ENCODE assay signal across 9 cellular contexts in the genomic region with DNA sequence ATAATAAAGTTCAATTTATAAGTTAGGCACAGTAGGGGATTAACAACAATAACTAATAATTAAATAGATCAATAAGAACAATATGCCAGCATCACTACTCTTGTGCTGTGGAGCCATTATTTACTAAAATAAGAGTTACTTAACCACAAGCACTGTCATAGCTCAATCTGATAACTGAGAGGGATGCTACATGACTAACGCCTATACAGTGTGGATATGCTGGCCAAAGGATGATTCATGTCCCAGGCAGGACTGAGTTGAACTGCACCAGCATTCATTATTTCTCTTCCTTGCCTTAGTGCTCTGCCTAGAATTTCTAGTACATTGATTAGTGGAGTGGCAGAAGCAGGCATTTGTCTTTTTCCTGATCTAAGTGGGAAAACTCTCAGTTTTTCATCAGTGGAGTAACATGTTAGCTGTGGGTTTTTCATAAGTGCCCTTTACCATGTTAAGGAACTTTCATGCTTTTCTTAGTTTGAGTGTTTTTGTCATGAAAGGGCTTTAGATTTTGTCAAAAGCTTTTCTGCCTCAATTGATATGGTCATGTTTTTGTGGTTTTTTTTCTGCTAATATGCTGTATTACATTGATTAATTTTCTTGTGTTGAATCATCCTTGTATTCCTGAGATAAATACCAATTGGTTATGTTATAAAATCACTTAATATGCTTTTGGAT. TPM values are rescaled to one million over a fixed set of nuclear protein-coding genes. Genes with fewer than 3 reads are reported as not detected.
DNase-seq lines count a peak whose midpoint lies in the region; ATAC-seq and TF ChIP-seq lines count a peak whose summit lies in the region.
"Had no signal": no experiment of that assay in that cellular context is flagged by ENCODE, and none has a peak within 500 bp of the region (broad histone marks: within the 10 kb centered on the region; RNA-seq: fewer than 3 reads in every experiment).

No MANE protein-coding gene starts in this region.

- H3K4ac ChIP-seq in trophoblast cell (ENCODE audit: low read depth, low read length): no peak overlapping the region

- no peaks in the 10 kb centered on the region for H3K4me1 ChIP-seq in trophoblast cell (ENCODE audit: control insufficient read depth in 1 of 2, insufficient read depth in 2 of 2, low read length in 2 of 2)
- H3K4me1 ChIP-seq in prostate gland (replicated peaks): no peaks in the 10 kb centered on the region
- H3K4me1 ChIP-seq: tibial nerve had no signal

- DNase-seq in GM04503 (ENCODE audit: low read depth) (peak; percentile 79), NCI-H446 treated with DMSO at 0.1 percent for 48 hours (lab: John Stamatoyannopoulos, UW) (peak; percentile 33), choroid plexus epithelial cell (ENCODE audit: low read depth) (peak; percentile 95), trophoblast cell (peak; percentile 81 to 91), prostate gland (ENCODE audit: low spot score) (no peak)
- DNase-seq: activated gamma-delta T cell treated with Interleukin-2 at 50 U/mL for 16 hours had no signal

- no peak for TF ChIP-seq POLR2A in prostate gland (IDR thresholded peaks at IDR 0.05)

- H3K18ac ChIP-seq in trophoblast cell (ENCODE audit: low read length): no peak overlapping the region

- H3K79me1 ChIP-seq in trophoblast cell (ENCODE audit: low read length): no peaks in the 10 kb centered on the region

- H3K79me2 ChIP-seq in trophoblast cell (ENCODE audit: control insufficient read depth, insufficient read depth, low read length, poor library complexity): no peaks in the 10 kb centered on the region

- H3K9me3 ChIP-seq in trophoblast cell (ENCODE audit: insufficient read depth, low read depth, low read length) (no peaks in the 10 kb centered on the region), prostate gland (no peaks in the 10 kb centered on the region)

- H4K8ac ChIP-seq in trophoblast cell (ENCODE audit: low read depth, low read length): no peak overlapping the region

- H4K91ac ChIP-seq in trophoblast cell (ENCODE audit: low read depth, low read length): no peak overlapping the region

- H3K27me3 ChIP-seq in trophoblast cell (ENCODE audit: insufficient read depth, low read length) (no peaks in the 10 kb centered on the region), prostate gland (replicated peaks; ENCODE audit: insufficient read depth) (no peaks in the 10 kb centered on the region)
- H3K27me3 ChIP-seq: tibial nerve had no signal

- H3K14ac ChIP-seq in trophoblast cell (ENCODE audit: low read length): no peak overlapping the region

- H3K4me3 ChIP-seq in choroid plexus epithelial cell (ENCODE audit: low read depth, low read length): no peak overlapping the region
- H3K4me3 ChIP-seq in trophoblast cell (ENCODE audit: low read depth, low read length): no peak overlapping the region
- no peak overlapping the region for H3K4me3 ChIP-seq in prostate gland
- H3K4me3 ChIP-seq: tibial nerve had no signal

- TF ChIP-seq CTCF in choroid plexus epithelial cell (conservative IDR thresholded peaks at IDR 0.05; ENCODE audit: low read depth, low read length) (no peak), prostate gland (IDR thresholded peaks at IDR 0.05) (no peak)

- H2AK5ac ChIP-seq in trophoblast cell (ENCODE audit: low read length): no peak overlapping the region

- no peak overlapping the region for H2AFZ ChIP-seq in trophoblast cell (ENCODE audit: insufficient read depth, low read length, poor library complexity)

- H3K9ac ChIP-seq in trophoblast cell (ENCODE audit: low read length): no peak overlapping the region

- peaks cover 0 to 2% of the 10 kb centered on the region in 2 experiments for H3K36me3 ChIP-seq in trophoblast cell (ENCODE audit: control insufficient read depth in 1 of 2, insufficient read depth in 2 of 2, low read length in 2 of 2)
- no peaks in the 10 kb centered on the region for H3K36me3 ChIP-seq in prostate gland

- no peak overlapping the region for H4K12ac ChIP-seq in trophoblast cell (ENCODE audit: low read depth, low read length)

- no peak overlapping the region for H2BK5ac ChIP-seq in trophoblast cell (ENCODE audit: low read depth, low read length, poor library complexity)

- WGBS in trophoblast cell (ENCODE audit: extremely low coverage, insufficient coverage, insufficient read length): no CpG with 5 or more reads among the region's 1 CpG
- 83% methylated on average over 1 of the region's 1 CpG for WGBS in prostate gland

- intact Hi-C loops in prostate gland (cut with DNase I): no loop called here

- no peak overlapping the region for H3K4me2 ChIP-seq in trophoblast cell (ENCODE audit: low read length)

- no peak overlapping the region for H2BK120ac ChIP-seq in trophoblast cell (ENCODE audit: insufficient read depth, low read length, poor library complexity)

- H2BK12ac ChIP-seq in trophoblast cell (ENCODE audit: low read length): no peak overlapping the region

- no peak overlapping the region for H3K27ac ChIP-seq in trophoblast cell (ENCODE audit: low read depth, low read length)
- no peak overlapping the region for H3K27ac ChIP-seq in prostate gland
- H3K27ac ChIP-seq: tibial nerve had no signal

- ATAC-seq in HG02759 (IDR thresholded peaks at IDR 0.05; ENCODE audit: unreplicated experiment) (no peak), HG03139 (IDR thresholded peaks at IDR 0.05; ENCODE audit: unreplicated experiment) (no peak)

- H3K23ac ChIP-seq in trophoblast cell (ENCODE audit: low read length): no peak overlapping the region

RNA-seq across cellular contexts. Expression of gene KIAA1328, which starts 21.7 kb away (rescaled TPM):
- 2.5 and 3.0 TPM in 2 replicates for polyA plus RNA-seq in trophoblast cell (2013)
- total RNA-seq in prostate gland: 10 to 100 TPM in 1 of 2 donors, 1 to 10 TPM in 1; 8.7 to 13.7 TPM

RNA-seq across cellular contexts. Expression of gene TPGS2, which starts 21.9 kb away (rescaled TPM):
- 106 and 113 TPM in 2 replicates for polyA plus RNA-seq in trophoblast cell (2013)
- 100 to 1,000 TPM; 128 to 157 TPM for total RNA-seq in prostate gland
